In genomic region chr10:21891439-21891838, GRCh38 we compare ENCODE assay signal across 24 cellular contexts.
"Had no signal": no experiment of that assay in that cellular context is flagged by ENCODE, and none has a peak within 500 bp of the region (broad histone marks: within the 10 kb centered on the region; RNA-seq: fewer than 3 reads in every experiment).

No MANE protein-coding gene starts in this region.

- H3K4me3 Mint-ChIP-seq: activated T-cell treated with anti-CD3 and anti-CD28 coated beads, Interleukin-2, amount 50 U/mL, for 72 hours; neural crest cell; stimulated activated memory B cell treated with anti-CD40 and anti-IgM and Interleukin-4, amounts not matched to agents 10 μg/mL and 1 μg/mL and 100 μg/mL, for 72 hours; T-helper 2 cell treated with Interferon-gamma antibody and Interleukin-4, amounts not matched to agents 5 μg/mL and 100 μg/mL, for 36 hours had no signal

- H3K27me3 Mint-ChIP-seq: stimulated activated memory B cell treated with anti-CD40 and anti-IgM and Interleukin-4, amounts not matched to agents 10 μg/mL and 1 μg/mL and 100 μg/mL, for 72 hours had no signal

- H3K27me3 ChIP-seq: stomach, suprapubic skin, tibial nerve had no signal

- H3K4me3 ChIP-seq: stomach, suprapubic skin, tibial nerve had no signal

- H3K4me1 ChIP-seq: stomach, suprapubic skin, tibial nerve had no signal

- H3K9me3 ChIP-seq: SK-N-SH had no signal

- H3K36me3 ChIP-seq: WERI-Rb-1 had no signal

- DNase-seq: activated CD4-positive, alpha-beta T cell treated with anti-CD3 and anti-CD28 coated beads for 1 hour; activated CD8-positive, alpha-beta memory T cell treated with anti-CD3 and anti-CD28 coated beads, Interleukin-2, amount 50 U/mL, for 48 hours; activated gamma-delta T cell; activated T-cell treated with anti-CD3 and anti-CD28 coated beads, Interleukin-2, amount 50 U/mL, for 72 hours; central memory CD4-positive, alpha-beta T cell; effector memory CD4-positive, alpha-beta T cell; foreskin melanocyte; left ventricle myocardium superior; mammary epithelial cell; midbrain; occipital lobe; SK-N-SH; small intestine; stimulated activated CD4-positive, alpha-beta T cell treated with anti-CD3 and anti-CD28 coated beads, Interleukin-2, amount 100 ng/mL, for 24 hours; stomach; WERI-Rb-1 had no signal

- H3K27ac ChIP-seq: stomach, suprapubic skin, tibial nerve, WERI-Rb-1 had no signal

- H3K27ac Mint-ChIP-seq: activated naive CD4-positive, alpha-beta T cell treated with anti-CD3 and anti-CD28 coated beads, Interleukin-2, amount 50 U/mL, for 72 hours; activated T-cell treated with anti-CD3 and anti-CD28 coated beads, Interleukin-2, amount 50 U/mL, for 72 hours; stimulated activated memory B cell treated with anti-CD40 and anti-IgM and Interleukin-4, amounts not matched to agents 10 μg/mL and 1 μg/mL and 100 μg/mL, for 72 hours; T-helper 2 cell treated with Interferon-gamma antibody and Interleukin-4, amounts not matched to agents 5 μg/mL and 100 μg/mL, for 36 hours had no signal

- ATAC-seq: activated T-cell treated with anti-CD3 and anti-CD28 coated beads, Interleukin-2, amount 50 U/mL, for 72 hours; esophagus mucosa; left ventricle myocardium superior; sciatic nerve; stimulated activated memory B cell treated with anti-CD40 and anti-IgM and Interleukin-4, amounts not matched to agents 10 μg/mL and 1 μg/mL and 100 μg/mL, for 72 hours had no signal
